In genomic region chr2:41187683-41188082, GRCh38 we compare ENCODE assay signal across 20 cellular contexts.
A peak's percentile ranks its signal among the peaks of the same experiment; 100 is the strongest.
DNase-seq lines count a peak whose midpoint lies in the region; ATAC-seq, FAIRE-seq and TF ChIP-seq lines count a peak whose summit lies in the region.
"Had no signal": no experiment of that assay in that cellular context is flagged by ENCODE, and none has a peak within 500 bp of the region (broad histone marks: within the 10 kb centered on the region; RNA-seq: fewer than 3 reads in every experiment).

No MANE protein-coding gene starts in this region.

- H3K27me3 ChIP-seq in BLaER1 treated with 17β-estradiol and CSF1 and Interleukin-3, amounts not matched to agents 10 nM and 100 nM: no peaks in the 10 kb centered on the region
- H3K27me3 ChIP-seq in pancreas: no peaks in the 10 kb centered on the region

- no peaks in the 10 kb centered on the region for H3K36me3 ChIP-seq in BLaER1 treated with 17β-estradiol and CSF1 and Interleukin-3, amounts not matched to agents 10 nM and 100 nM
- H3K36me3 ChIP-seq in pancreas: no peaks in the 10 kb centered on the region

- no peaks in the 10 kb centered on the region for H3K27me3 Mint-ChIP-seq in nephron (ENCODE audit: low read depth)
- H3K27me3 Mint-ChIP-seq: B cell; CD4-positive, alpha-beta T cell had no signal

- H3K9me3 Mint-ChIP-seq in nephron: no peaks in the 10 kb centered on the region
- H3K9me3 Mint-ChIP-seq: CD4-positive, alpha-beta T cell; GM23338 had no signal

- H3K4me1 ChIP-seq in BLaER1 treated with 17β-estradiol and CSF1 and Interleukin-3, amounts not matched to agents 10 nM and 100 nM: peaks cover 0 to 17% (median 5%) of the 10 kb centered on the region in 10 experiments; a peak in 8 of 20 replicates
- H3K4me1 ChIP-seq in pancreas: no peaks in the 10 kb centered on the region
- H3K4me1 ChIP-seq: Caco-2 had no signal

- no peak overlapping the region for H3K9ac ChIP-seq in BLaER1 treated with 17β-estradiol and CSF1 and Interleukin-3, amounts not matched to agents 10 nM and 100 nM

- intact Hi-C loops in pancreas (cut with DNase I): no loop called here

- peaks cover 11% of the 10 kb centered on the region for H3K4me1 Mint-ChIP-seq in nephron
- H3K4me1 Mint-ChIP-seq: B cell had no signal

- no peaks in the 10 kb centered on the region for H3K9me3 ChIP-seq in BLaER1 treated with 17β-estradiol and CSF1 and Interleukin-3, amounts not matched to agents 10 nM and 100 nM (replicated peaks in 1 of 11)
- H3K9me3 ChIP-seq in pancreas: no peaks in the 10 kb centered on the region
- H3K9me3 ChIP-seq: Caco-2 had no signal

- ATAC-seq in pancreas: no peak
- ATAC-seq: GM23338 had no signal

- peak overlapping the region in 6 of 11 experiments; percentile 15 to 42 (median 24); a peak in 8 of 22 replicates for H3K4me2 ChIP-seq in BLaER1 treated with 17β-estradiol and CSF1 and Interleukin-3, amounts not matched to agents 10 nM and 100 nM
- H3K4me2 ChIP-seq: GM23338 had no signal

- H3K27ac ChIP-seq in BLaER1 treated with 17β-estradiol and CSF1 and Interleukin-3, amounts not matched to agents 10 nM and 100 nM: no peak overlapping the region
- no peak overlapping the region for H3K27ac ChIP-seq in pancreas
- H3K27ac ChIP-seq: C4-2B, HL-60 had no signal

- H4K20me1 ChIP-seq in BLaER1 treated with 17β-estradiol and CSF1 and Interleukin-3, amounts not matched to agents 10 nM and 100 nM: no peaks in the 10 kb centered on the region

- H3K27ac Mint-ChIP-seq in nephron: peak overlapping the region in 2 of 3 experiments; percentile 30 to 56
- H3K27ac Mint-ChIP-seq: B cell; CD4-positive, alpha-beta T cell; GM23338 had no signal

- H3K4me3 ChIP-seq in BLaER1 treated with 17β-estradiol and CSF1 and Interleukin-3, amounts not matched to agents 10 nM and 100 nM: no peak overlapping the region
- H3K4me3 ChIP-seq in pancreas: no peak overlapping the region
- H3K4me3 ChIP-seq: GM23338 had no signal

- TF ChIP-seq CTCF in nephron (IDR thresholded peaks at IDR 0.05; ENCODE audit: unreplicated experiment in 3 of 3) (no peak), pancreas (IDR thresholded peaks at IDR 0.05) (no peak)

- no peak overlapping the region for H3K4me3 Mint-ChIP-seq in nephron
- H3K4me3 Mint-ChIP-seq: B cell; CD4-positive, alpha-beta T cell; GM23338 had no signal

- DNase-seq in NCI-H146 (lab: John Stamatoyannopoulos, UW): peak; percentile 3
- DNase-seq in NCI-H146 treated with DMSO at 0.1 percent for 48 hours (lab: John Stamatoyannopoulos, UW; ENCODE audit: unreplicated experiment): no peak
- peak; percentile 39 for DNase-seq in brain pericyte (ENCODE audit: low read depth, low spot score)
- DNase-seq in NCI-H187 (lab: John Stamatoyannopoulos, UW): no peak
- DNase-seq in pancreas: no peak
- DNase-seq in DMS 273 (lab: John Stamatoyannopoulos, UW; ENCODE audit: unreplicated experiment): no peak
- DNase-seq: 8988T; Caco-2; CD4-positive, alpha-beta T cell; DMS153; DMS79; GDM1; HCEC 1CT had no signal

- FAIRE-seq in pancreas (lab: Jason Lieb, UNC): no peak
- FAIRE-seq: H54 had no signal

- H3K36me3 Mint-ChIP-seq in nephron (ENCODE audit: low read depth): no peaks in the 10 kb centered on the region

- WGBS in pancreas, 2 donors: 62 to 72% methylated on average over 3 of the region's 3 CpGs

Comparison
In these comparisons a context has a peak if more than half of its experiments do, and no peak if none do; other contexts are left out.
1. DNase-seq: peak in NCI-H146 (single experiment) and brain pericyte (single experiment); none in NCI-H146 treated with DMSO at 0.1 percent for 48 hours (single experiment), NCI-H187 (0 of 2), pancreas (0 of 6) and DMS 273 (single experiment).